In the genomic region with DNA sequence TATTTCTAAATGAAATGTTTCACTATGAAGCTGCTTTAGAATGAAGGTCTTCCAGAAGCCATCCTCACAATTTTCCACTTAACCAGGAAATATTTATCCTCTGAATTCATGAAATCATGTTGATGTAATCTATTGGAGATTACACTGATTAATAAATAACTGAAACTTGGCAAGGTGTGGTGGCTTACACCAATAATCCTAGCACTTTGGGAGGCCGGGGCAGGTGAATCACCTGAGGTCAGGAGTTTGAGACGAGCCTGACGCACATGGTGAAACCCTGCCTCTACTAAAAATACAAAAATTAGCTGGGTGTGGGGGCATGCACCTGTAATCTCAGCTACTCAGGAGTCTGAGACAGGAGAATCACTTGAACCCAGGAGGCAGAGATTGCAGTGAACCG, we compare ENCODE assay signal across 6 cellular contexts.
DNase-seq lines count a peak whose midpoint lies in the region; ATAC-seq, FAIRE-seq and TF ChIP-seq lines count a peak whose summit lies in the region.
"Not testable (repeated sequence)": the region's sequence is repeated elsewhere in the genome, so short reads cannot be mapped to it uniquely, and the experiment has no call there.

No MANE protein-coding gene starts in this region.

- DNase-seq in Calu3 (peak; percentile 51), body of pancreas (peak; percentile 35 to 44 (median 38)), left lobe of liver (ENCODE audit: low spot score) (peak; percentile 82), right lobe of liver (peak; percentile 62 to 82 (median 79)), pancreas (peak in 2 of 6 donors; percentile 28 to 32), stomach (peak; percentile 30)

- WGBS in body of pancreas, 2 donors: 41 to 59% methylated on average over 4 of the region's 4 CpGs
- 39% methylated on average over 4 of the region's 4 CpGs for WGBS in right lobe of liver (ENCODE audit: insufficient coverage, low coverage, low lambda C conversion rate, missing lambda C conversion rate)
- 45 to 54% methylated on average over 4 of the region's 4 CpGs for WGBS in pancreas, 2 donors
- WGBS in stomach, 5 donors: 38 to 66% (median 60%) methylated on average over 4 of the region's 4 CpGs

- peak overlapping the region in 2 of 4 donors; percentile 59 to 64 for H3K27ac ChIP-seq in body of pancreas
- peak overlapping the region; percentile 69 to 94 (median 86) for H3K27ac ChIP-seq in right lobe of liver
- peak overlapping the region in 2 of 4 donors; percentile 72 to 73 for H3K27ac ChIP-seq in pancreas
- not testable (repeated sequence) for H3K27ac ChIP-seq in stomach

- not testable (repeated sequence) for H3K4me3 Mint-ChIP-seq in Calu3 (ENCODE audit: low read depth, unreplicated experiment)

- peaks cover 36% of the 10 kb centered on the region for H3K4me1 ChIP-seq in body of pancreas
- peaks cover 0 to 18% (median 7%) of the 10 kb centered on the region in 4 donors for H3K4me1 ChIP-seq in right lobe of liver
- peaks cover 15 to 21% (median 17%) of the 10 kb centered on the region in 3 donors for H3K4me1 ChIP-seq in pancreas
- not testable (repeated sequence) for H3K4me1 ChIP-seq in stomach

- H3K36me3 Mint-ChIP-seq in Calu3 (ENCODE audit: insufficient read depth, unreplicated experiment): not testable (repeated sequence)

- not testable (repeated sequence) for BruUV-seq in Calu3 (replicated peaks; lab: Mats Ljungman, UMichigan)

- ATAC-seq in body of pancreas (peak; percentile 84), left lobe of liver (peak; percentile 64), right lobe of liver (peak; percentile 70 to 75 (median 75)), pancreas (peak in 3 of 4 donors; percentile 57 to 73 (median 64))

- TF ChIP-seq POLR2A in body of pancreas (IDR thresholded peaks at IDR 0.05); right lobe of liver (IDR thresholded peaks at IDR 0.05); stomach (IDR thresholded peaks at IDR 0.05): not testable (repeated sequence)

- not testable (repeated sequence) for H3K27me3 ChIP-seq in body of pancreas, right lobe of liver, pancreas, stomach

- FAIRE-seq in pancreas (lab: Jason Lieb, UNC): not testable (repeated sequence)

- intact Hi-C loops in Calu3 (cut with micrococcal nuclease; ENCODE audit: unreplicated experiment): loop anchor here (2.0 kb wide), 1 partner anchor 87 kb away; no protein-coding TSS in a partner anchor
- intact Hi-C loops in body of pancreas (cut with DNase I); right lobe of liver (cut with DNase I); pancreas (cut with DNase I); stomach (cut with DNase I; ENCODE audit: low total_unique reads): not testable (repeated sequence)

- H3K9me3 Mint-ChIP-seq in Calu3 (ENCODE audit: low read depth, unreplicated experiment): not testable (repeated sequence)

- TF ChIP-seq CTCF in Calu3 (IDR thresholded peaks at IDR 0.05; ENCODE audit: unreplicated experiment); body of pancreas (IDR thresholded peaks at IDR 0.05); right lobe of liver (IDR thresholded peaks at IDR 0.05); pancreas (IDR thresholded peaks at IDR 0.05); stomach (IDR thresholded peaks at IDR 0.05): not testable (repeated sequence)

- not testable (repeated sequence) for H3K36me3 ChIP-seq in body of pancreas (replicated peaks in 1 of 2; ENCODE audit: insufficient read depth in 1 of 2, low read depth in 2 of 2); right lobe of liver; pancreas; stomach

- H3K27ac Mint-ChIP-seq in Calu3 (ENCODE audit: unreplicated experiment): peak overlapping the region; percentile 77

- peaks cover 19% of the 10 kb centered on the region for H3K4me1 Mint-ChIP-seq in Calu3 (ENCODE audit: low read depth, unreplicated experiment)

- H3K9me3 ChIP-seq in body of pancreas, right lobe of liver, pancreas: not testable (repeated sequence)
- H3K9me3 ChIP-seq in stomach: peaks cover 0 to 20% (median 9%) of the 10 kb centered on the region in 4 donors

- CTCF ChIA-PET in Calu3 (lab: Charles Lee): not testable (repeated sequence)

- not testable (repeated sequence) for TF ChIP-seq EP300 in stomach (IDR thresholded peaks at IDR 0.05)

- H3K4me3 ChIP-seq in body of pancreas, right lobe of liver, pancreas, stomach: not testable (repeated sequence)

- H3K27me3 Mint-ChIP-seq in Calu3 (ENCODE audit: unreplicated experiment): not testable (repeated sequence)
